In genomic region chr2:38375711-38376345, GRCh38 we compare ENCODE assay signal across 2 cellular contexts.
TF ChIP-seq lines count a peak whose summit lies in the region.

No MANE protein-coding gene starts in this region.

TF ChIP-seq in IMR-90, 13 proteins besides CTCF, POLR2A, EP300 and RAD21:
- no peak for TF ChIP-seq MAZ (IDR thresholded peaks at IDR 0.05; ENCODE audit: borderline replicate concordance, low read depth, low read length)
- no peak for TF ChIP-seq CHD1 (IDR thresholded peaks at IDR 0.05; ENCODE audit: low read depth, low read length)
- no peak for TF ChIP-seq ELK1 (IDR thresholded peaks at IDR 0.05; ENCODE audit: borderline replicate concordance, low read depth, low read length)
- no peak for TF ChIP-seq SMC3 (IDR thresholded peaks at IDR 0.05; ENCODE audit: low read depth, low read length)
- no peak for TF ChIP-seq CEBPB (IDR thresholded peaks at IDR 0.05; ENCODE audit: low read depth, low read length)
- TF ChIP-seq FOS (IDR thresholded peaks at IDR 0.05; ENCODE audit: low read depth, low read length) = no peak
- no peak for TF ChIP-seq BHLHE40 (IDR thresholded peaks at IDR 0.05; ENCODE audit: low read depth, low read length)
- no peak for TF ChIP-seq MAFK (IDR thresholded peaks at IDR 0.05; ENCODE audit: low read depth, low read length)
- TF ChIP-seq MXI1 (IDR thresholded peaks at IDR 0.05; ENCODE audit: borderline replicate concordance, low read depth, low read length) = no peak
- no peak for TF ChIP-seq RCOR1 (IDR thresholded peaks at IDR 0.05; ENCODE audit: insufficient replicate concordance, low read length)
- no peak for TF ChIP-seq NFE2L2 (IDR thresholded peaks at IDR 0.05; ENCODE audit: low read depth, low read length)
- no peak for TF ChIP-seq USF2 (IDR thresholded peaks at IDR 0.05; ENCODE audit: low read depth, low read length)
- no peak for TF ChIP-seq RFX5 (IDR thresholded peaks at IDR 0.05; ENCODE audit: low read depth, low read length)
TF ChIP-seq in IMR-90: peak in this region for 0.

TF ChIP-seq in GM12878, 131 proteins besides CTCF, POLR2A, EP300 and RAD21:
- TF ChIP-seq ZBTB40 (IDR thresholded peaks at IDR 0.05; ENCODE audit: borderline replicate concordance) (peak; percentile 48; the same call in 1 of the 2 replicates), GABPA (IDR thresholded peaks at IDR 0.05; ENCODE audit: low read depth) (no peak), MAX (IDR thresholded peaks at IDR 0.05; ENCODE audit: low read depth, low read length) (no peak), CEBPB (IDR thresholded peaks at IDR 0.05; ENCODE audit: borderline replicate concordance in 1 of 2, low read depth in 2 of 2, low read length in 2 of 2) (no peak), IRF4 (IDR thresholded peaks at IDR 0.05; ENCODE audit: low read depth, low read length) (0 out of 2 replicates have a peak, but pooled peaks have one; percentile 5), CBX5 (IDR thresholded peaks at IDR 0.05; ENCODE audit: low read depth) (no peak)
